25 cellular contexts compared by ENCODE assay signal in genomic region chr18:77439888-77440287, GRCh38.
"Had no signal": no experiment of that assay in that cellular context is flagged by ENCODE, and none has a peak within 500 bp of the region (broad histone marks: within the 10 kb centered on the region; RNA-seq: fewer than 3 reads in every experiment).

No MANE protein-coding gene starts in this region.

- DNase-seq: nephron progenitor cell; nucleus accumbens; pancreas; psoas muscle; right cardiac atrium; right lobe of liver; sigmoid colon; small intestine; stimulated activated CD4-positive, alpha-beta T cell treated with anti-CD3 and anti-CD28 coated beads, Interleukin-15, amount 100 ng/mL, for 24 hours; stimulated activated CD4-positive, alpha-beta T cell treated with anti-CD3 and anti-CD28 coated beads, Interleukin-2, amount 100 ng/mL, for 24 hours; stimulated activated CD4-positive, alpha-beta T cell treated with anti-CD3 and anti-CD28 coated beads, Interleukin-2, amount 100 ng/mL, for 48 hours; stimulated activated CD4-positive, alpha-beta T cell treated with anti-CD3 and anti-CD28 coated beads, Interleukin-4, amount 100 ng/mL, for 24 hours; stimulated activated naive B cell treated with anti-CD40 and anti-IgM and Interleukin-4, amounts not matched to agents 10 μg/mL and 1 μg/mL and 100 μg/mL, for 72 hours; stimulated activated naive CD4-positive, alpha-beta T cell treated with Interleukin-2 at 50 U/mL for 16 hours; stomach; thyroid gland; trophoblast cell; upper lobe of left lung had no signal

- FAIRE-seq: urothelium cell line had no signal

- H3K4me3 ChIP-seq: pancreas, psoas muscle, right lobe of liver, sigmoid colon, stomach, thoracic aorta, thyroid gland, tibial nerve, upper lobe of left lung, vagina had no signal

- H3K9me3 ChIP-seq: neutrophil, psoas muscle, right lobe of liver, sigmoid colon, stomach, thoracic aorta, thyroid gland, tibial nerve, upper lobe of left lung, vagina had no signal

- H3K27ac ChIP-seq: neutrophil, pancreas, psoas muscle, right lobe of liver, sigmoid colon, stomach, thoracic aorta, thyroid gland, tibial nerve, upper lobe of left lung, vagina had no signal

- H3K36me3 ChIP-seq: neutrophil, pancreas, right lobe of liver, sigmoid colon, stomach, thoracic aorta, thyroid gland, tibial nerve, upper lobe of left lung, vagina had no signal

- H3K27me3 ChIP-seq: neutrophil, pancreas, sigmoid colon, thyroid gland, tibial nerve, upper lobe of left lung, vagina had no signal

- H3K4me1 ChIP-seq: pancreas, psoas muscle, right lobe of liver, sigmoid colon, stomach, thyroid gland, tibial nerve, upper lobe of left lung, vagina had no signal

- ATAC-seq: natural killer cell treated with Interleukin-12 subunit alpha and Interleukin-12 subunit beta and Interleukin-15 and Interleukin-18, amount 100 ng/mL, for 72 hours; pancreas; psoas muscle; right cardiac atrium; right lobe of liver; stimulated activated effector memory CD8-positive, alpha-beta T cell treated with anti-CD3 and anti-CD28 coated beads, Interleukin-12 subunit alpha, Interleukin-12 subunit beta, amount 100 ng/mL, for 72 hours; stimulated activated naive B cell treated with anti-CD40 and anti-IgM and Interleukin-4, amounts not matched to agents 10 μg/mL and 1 μg/mL and 100 μg/mL, for 72 hours had no signal
